8 cellular contexts compared by ENCODE assay signal in the genomic region with DNA sequence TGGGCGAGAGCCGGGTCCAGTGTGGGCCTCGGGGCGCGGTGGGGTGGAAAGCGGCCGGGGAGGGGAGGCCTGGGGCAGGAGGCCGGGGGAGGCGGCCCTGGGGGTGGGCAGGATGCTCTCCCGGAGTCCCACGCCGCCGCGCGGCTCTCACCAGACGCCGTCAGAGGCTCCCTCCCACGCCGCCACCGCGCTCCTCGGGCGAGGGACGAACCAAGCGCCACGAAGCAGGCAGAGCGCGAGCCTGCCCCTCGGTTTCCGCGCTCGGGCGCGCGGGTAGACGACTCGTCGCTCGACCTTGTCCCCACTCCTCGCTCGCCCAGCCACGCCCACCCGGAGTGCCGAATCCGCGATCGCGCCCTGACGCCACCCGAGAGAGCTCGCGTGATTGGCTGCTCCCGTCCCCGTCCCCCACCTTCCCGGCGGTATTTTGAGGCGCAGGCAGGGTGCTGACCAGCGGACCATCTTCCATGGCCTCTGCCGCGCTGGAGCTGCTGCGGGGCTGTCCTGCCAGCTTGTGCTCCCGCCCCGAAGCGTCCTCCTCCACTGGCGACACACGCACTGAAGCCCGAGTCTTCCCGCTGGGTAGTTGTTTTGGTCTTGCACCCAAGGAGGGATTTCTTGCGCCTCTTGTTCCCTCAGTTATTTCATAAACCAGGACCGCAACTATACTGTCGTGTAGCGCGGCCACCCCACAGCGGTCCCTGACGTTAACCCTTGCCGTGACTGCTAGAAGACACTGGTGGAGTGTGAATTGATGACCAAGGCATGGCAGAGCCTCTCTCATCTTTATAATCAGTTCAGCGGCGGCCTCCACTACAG. TPM values are rescaled to one million over a fixed set of nuclear protein-coding genes. Genes with fewer than 3 reads are reported as not detected.
DNase-seq lines count a peak whose midpoint lies in the region; ATAC-seq, FAIRE-seq and TF ChIP-seq lines count a peak whose summit lies in the region.

A gene with protein sequence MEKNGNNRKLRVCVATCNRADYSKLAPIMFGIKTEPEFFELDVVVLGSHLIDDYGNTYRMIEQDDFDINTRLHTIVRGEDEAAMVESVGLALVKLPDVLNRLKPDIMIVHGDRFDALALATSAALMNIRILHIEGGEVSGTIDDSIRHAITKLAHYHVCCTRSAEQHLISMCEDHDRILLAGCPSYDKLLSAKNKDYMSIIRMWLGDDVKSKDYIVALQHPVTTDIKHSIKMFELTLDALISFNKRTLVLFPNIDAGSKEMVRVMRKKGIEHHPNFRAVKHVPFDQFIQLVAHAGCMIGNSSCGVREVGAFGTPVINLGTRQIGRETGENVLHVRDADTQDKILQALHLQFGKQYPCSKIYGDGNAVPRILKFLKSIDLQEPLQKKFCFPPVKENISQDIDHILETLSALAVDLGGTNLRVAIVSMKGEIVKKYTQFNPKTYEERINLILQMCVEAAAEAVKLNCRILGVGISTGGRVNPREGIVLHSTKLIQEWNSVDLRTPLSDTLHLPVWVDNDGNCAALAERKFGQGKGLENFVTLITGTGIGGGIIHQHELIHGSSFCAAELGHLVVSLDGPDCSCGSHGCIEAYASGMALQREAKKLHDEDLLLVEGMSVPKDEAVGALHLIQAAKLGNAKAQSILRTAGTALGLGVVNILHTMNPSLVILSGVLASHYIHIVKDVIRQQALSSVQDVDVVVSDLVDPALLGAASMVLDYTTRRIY (minus strand): TSS at position 279 of the 819 bp plus-strand sequence. CDS start 9,093 bp downstream, outside the sequence.

- peak within 1 kb of the TSS; percentile 89 for H3K4me3 Mint-ChIP-seq in activated CD8-positive, alpha-beta T cell treated with anti-CD3 and anti-CD28 coated beads for 36 hours

- H3K9me3 ChIP-seq in duodenal mucosa (ENCODE audit: control insufficient read depth in 1 of 2, low read length in 2 of 2) (no peaks in the 10 kb centered on the region), right lobe of liver (no peaks in the 10 kb centered on the region)

- no peak for TF ChIP-seq CTCF in activated CD8-positive, alpha-beta T cell treated with anti-CD3 and anti-CD28 coated beads for 36 hours (IDR thresholded peaks at IDR 0.05)
- no peak for TF ChIP-seq CTCF in right lobe of liver (IDR thresholded peaks at IDR 0.05)

- H3K27me3 Mint-ChIP-seq in activated CD8-positive, alpha-beta T cell treated with anti-CD3 and anti-CD28 coated beads for 36 hours: no peaks in the 10 kb centered on the region

- ATAC-seq in HG03442 (IDR thresholded peaks at IDR 0.05; ENCODE audit: unreplicated experiment): peak; percentile 88
- ATAC-seq in activated CD8-positive, alpha-beta T cell treated with anti-CD3 and anti-CD28 coated beads for 36 hours: peak; percentile 86
- ATAC-seq in right lobe of liver: peak; percentile 89 to 94 (median 92)

- H3K4me1 Mint-ChIP-seq in activated CD8-positive, alpha-beta T cell treated with anti-CD3 and anti-CD28 coated beads for 36 hours (ENCODE audit: low read depth): peaks cover 10% of the 10 kb centered on the region

- peaks cover 0 to 12% of the 10 kb centered on the region in 2 donors for H3K4me1 ChIP-seq in duodenal mucosa (ENCODE audit: control insufficient read depth in 1 of 2, insufficient read depth in 2 of 2, low read length in 2 of 2)
- H3K4me1 ChIP-seq in right lobe of liver: peaks cover 0 to 28% (median 9%) of the 10 kb centered on the region in 4 donors

- WGBS in right lobe of liver (ENCODE audit: insufficient coverage, low coverage, low lambda C conversion rate, missing lambda C conversion rate): 6% methylated on average over 15 of the region's 78 CpGs

- peak within 1 kb of the TSS; percentile 92 for H3K27ac Mint-ChIP-seq in activated CD8-positive, alpha-beta T cell treated with anti-CD3 and anti-CD28 coated beads for 36 hours

- peak; percentile 96 for TF ChIP-seq POLR2A in right lobe of liver (IDR thresholded peaks at IDR 0.05)

- CTCF ChIA-PET in activated CD8-positive, alpha-beta T cell treated with anti-CD3 and anti-CD28 coated beads for 36 hours (lab: Charles Lee): interaction anchor here (0.7 to 1.6 kb wide), 6 partner anchors 9 to 155 kb away, joined by 3 to 9 read pairs (median 4); a partner anchor contains a TSS

- H3K36me3 Mint-ChIP-seq in activated CD8-positive, alpha-beta T cell treated with anti-CD3 and anti-CD28 coated beads for 36 hours (ENCODE audit: low read depth): peaks cover 2% of the 10 kb centered on the region

- peak within 1 kb of the TSS; percentile 84 to 87 for H3K4me3 ChIP-seq in duodenal mucosa (ENCODE audit: low read depth in 1 of 2, low read length in 2 of 2)
- peak within 1 kb of the TSS; percentile 88 to 96 (median 93) for H3K4me3 ChIP-seq in right lobe of liver

- H3K27ac ChIP-seq in duodenal mucosa (ENCODE audit: low read depth, low read length) (peak within 1 kb of the TSS; percentile 77), right lobe of liver (peak within 1 kb of the TSS; percentile 98 to 100 (median 99))

- H3K36me3 ChIP-seq in duodenal mucosa (ENCODE audit: control insufficient read depth in 1 of 2, insufficient read depth in 2 of 2, low read length in 2 of 2): no peaks in the 10 kb centered on the region
- no peaks in the 10 kb centered on the region for H3K36me3 ChIP-seq in right lobe of liver

- DNase-seq in Ammon's horn (ENCODE audit: low spot score) (peak; percentile 99), GM19239 (ENCODE audit: insufficient read length, low spot score) (peak; percentile 81), NCI-H774 (lab: John Stamatoyannopoulos, UW) (peak; percentile 54), right lobe of liver (peak; percentile 99)
- DNase-seq in activated CD8-positive, alpha-beta T cell treated with anti-CD3 and anti-CD28 coated beads for 36 hours: peak; percentile 97
- peak; percentile 98 for DNase-seq in stimulated activated CD4-positive, alpha-beta T cell treated with anti-CD3 and anti-CD28 coated beads, Interleukin-4, amount 100 ng/mL, for 24 hours

- H3K9me3 Mint-ChIP-seq in activated CD8-positive, alpha-beta T cell treated with anti-CD3 and anti-CD28 coated beads for 36 hours: no peaks in the 10 kb centered on the region

- intact Hi-C loops in activated CD8-positive, alpha-beta T cell treated with anti-CD3 and anti-CD28 coated beads for 36 hours (cut with micrococcal nuclease): no loop called here
- intact Hi-C loops in right lobe of liver (cut with DNase I): no loop called here

- no peaks in the 10 kb centered on the region for H3K27me3 ChIP-seq in duodenal mucosa (ENCODE audit: control insufficient read depth in 1 of 2, insufficient read depth in 2 of 2, low read length in 2 of 2)
- no peaks in the 10 kb centered on the region for H3K27me3 ChIP-seq in right lobe of liver

- POLR2A ChIA-PET in activated CD8-positive, alpha-beta T cell treated with anti-CD3 and anti-CD28 coated beads for 36 hours (lab: Charles Lee): interaction anchor here (1.0 to 1.9 kb wide), 7 partner anchors 8 to 309 kb away, joined by 3 to 5 read pairs (median 4); no protein-coding TSS in a partner anchor

- peak within 1 kb of the TSS; percentile 73 to 79 for H3K9ac ChIP-seq in duodenal mucosa (ENCODE audit: low read depth in 1 of 2, low read length in 2 of 2)

- FAIRE-seq in GM19239 (lab: Jason Lieb, UNC): peak; percentile 81

RNA-seq across cellular contexts. Expression of the gene that starts here (rescaled TPM):
- 10 to 100 TPM; 11.6 to 12.0 TPM for total RNA-seq in activated CD8-positive, alpha-beta T cell treated with anti-CD3 and anti-CD28 coated beads for 36 hours
- total RNA-seq in right lobe of liver: 100 to 1,000 TPM in 2 of 6 experiments, 10 to 100 TPM in 4; 45.4 to 133 (median 76.5) TPM

Comparison
In these comparisons a context has a peak if more than half of its experiments do, and no peak if none do; other contexts are left out.
1. Peak in every context shown above with its lines: DNase-seq, ATAC-seq, H3K4me3 ChIP-seq and H3K27ac ChIP-seq.